Comparison of ENCODE assay signal across 15 cellular contexts in genomic region chr2:110818767-110819481, GRCh38.
A peak's percentile ranks its signal among the peaks of the same experiment; 100 is the strongest.
DNase-seq lines count a peak whose midpoint lies in the region; ATAC-seq and TF ChIP-seq lines count a peak whose summit lies in the region.
"Had no signal": no experiment of that assay in that cellular context is flagged by ENCODE, and none has a peak within 500 bp of the region (broad histone marks: within the 10 kb centered on the region; RNA-seq: fewer than 3 reads in every experiment).

No MANE protein-coding gene starts in this region.

- H3K36me3 ChIP-seq in GM06990 (ENCODE audit: control insufficient read depth, insufficient read depth, low read length) = no peaks in the 10 kb centered on the region
- H3K36me3 ChIP-seq in neutrophil = no peaks in the 10 kb centered on the region
- H3K36me3 ChIP-seq: esophagus muscularis mucosa had no signal

- no peaks in the 10 kb centered on the region for H3K4me1 Mint-ChIP-seq in WTC11

- no peaks in the 10 kb centered on the region; the same call in 1 of the 2 replicates for H3K27me3 ChIP-seq in GM06990 (replicated peaks; ENCODE audit: control insufficient read depth, insufficient read depth, low read length)
- H3K27me3 ChIP-seq in neutrophil = peaks cover 9% of the 10 kb centered on the region
- H3K27me3 ChIP-seq: esophagus muscularis mucosa had no signal

- no peaks in the 10 kb centered on the region for H3K27me3 Mint-ChIP-seq in WTC11 (ENCODE audit: low read depth)

- peak; percentile 39 for TF ChIP-seq CTCF in GM06990 (IDR thresholded peaks at IDR 0.05; ENCODE audit: insufficient read depth, low read length, poor library complexity, severe bottlenecking)
- TF ChIP-seq CTCF in WTC11 (IDR thresholded peaks at IDR 0.05) = no peak
- TF ChIP-seq CTCF in neutrophil (IDR thresholded peaks at IDR 0.05) = no peak

- H3K36me3 Mint-ChIP-seq in WTC11 = peaks cover 25% of the 10 kb centered on the region

- H3K9me3 ChIP-seq in neutrophil = no peaks in the 10 kb centered on the region

- no peak overlapping the region for H3K27ac Mint-ChIP-seq in WTC11

- no peak for DNase-seq in GM06990 (ENCODE audit: extremely low read depth, insufficient read length)
- DNase-seq in Jurkat, Clone E6-1 (ENCODE audit: low read depth, low spot score) = peak; percentile 36
- DNase-seq in WTC11 (ENCODE audit: low spot score) = no peak
- DNase-seq in HuH-7.5 (ENCODE audit: low spot score) = no peak
- no peak for DNase-seq in Ammon's horn (ENCODE audit: low spot score)
- DNase-seq in NCI-H510A treated with DMSO at 0.1 percent for 48 hours (lab: John Stamatoyannopoulos, UW) = no peak
- DNase-seq: activated naive CD4-positive, alpha-beta T cell treated with anti-CD3 and anti-CD28 coated beads, Interleukin-2, amount 50 U/mL, for 16 hours; GM23248; hypothalamus; NCI-H1105 treated with DMSO at 0.1 percent for 48 hours; NCI-H446 treated with DMSO at 0.1 percent for 48 hours; occipital lobe; stimulated activated CD4-positive, alpha-beta T cell treated with anti-CD3 and anti-CD28 coated beads, Interleukin-12 subunit alpha, Interleukin-12 subunit beta, amount 100 ng/mL, for 4 hours had no signal

- CTCF ChIA-PET in WTC11 (lab: Charles Lee) = interaction anchor here (0.5 to 0.9 kb wide), 2 partner anchors 17 to 255 kb away, joined by 3 to 4 read pairs; no protein-coding TSS in a partner anchor

- H3K9me3 Mint-ChIP-seq in WTC11 = peaks cover 16% of the 10 kb centered on the region

- H3K4me3 Mint-ChIP-seq in WTC11 = no peak overlapping the region

- peak; percentile 59 for ATAC-seq in WTC11

- POLR2A ChIA-PET in WTC11 (lab: Charles Lee) = no interaction called here

- no peak overlapping the region for H3K4me3 ChIP-seq in GM06990 (replicated peaks; ENCODE audit: low read depth, low read length)
- no peak overlapping the region for H3K4me3 ChIP-seq in Jurkat, Clone E6-1 (ENCODE audit: low read length)
- peak overlapping the region in 1 of 2 experiments; percentile 1 for H3K4me3 ChIP-seq in neutrophil (ENCODE audit: low read depth in 1 of 2, low read length in 1 of 2)
- H3K4me3 ChIP-seq: esophagus muscularis mucosa, GM23248 had no signal

- peaks cover 15 to 21% of the 10 kb centered on the region in 2 experiments for H3K4me1 ChIP-seq in neutrophil (ENCODE audit: control insufficient read depth in 1 of 2, insufficient read depth in 1 of 2, low read depth in 1 of 2, low read length in 1 of 2)
- H3K4me1 ChIP-seq: esophagus muscularis mucosa had no signal

- peak overlapping the region; percentile 35 for H3K27ac ChIP-seq in neutrophil
- H3K27ac ChIP-seq: esophagus muscularis mucosa, GM23248 had no signal

TF ChIP-seq in WTC11, 78 proteins besides CTCF, POLR2A, EP300 and RAD21:
- TF ChIP-seq ZNF121 (CRISPR knock-in tag; IDR thresholded peaks at IDR 0.05) = no peak
- TF ChIP-seq RELA (CRISPR knock-in tag; IDR thresholded peaks at IDR 0.05; ENCODE audit: borderline replicate concordance) = no peak
- TF ChIP-seq, protein P1, sequence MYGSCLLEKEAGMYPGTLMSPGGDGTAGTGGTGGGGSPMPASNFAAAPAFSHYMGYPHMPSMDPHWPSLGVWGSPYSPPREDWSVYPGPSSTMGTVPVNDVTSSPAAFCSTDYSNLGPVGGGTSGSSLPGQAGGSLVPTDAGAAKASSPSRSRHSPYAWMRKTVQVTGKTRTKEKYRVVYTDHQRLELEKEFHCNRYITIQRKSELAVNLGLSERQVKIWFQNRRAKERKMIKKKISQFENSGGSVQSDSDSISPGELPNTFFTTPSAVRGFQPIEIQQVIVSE (CRISPR knock-in tag; IDR thresholded peaks at IDR 0.05; ENCODE audit: borderline replicate concordance) = no peak
- TF ChIP-seq KAT7 (CRISPR knock-in tag; IDR thresholded peaks at IDR 0.05; ENCODE audit: borderline replicate concordance) = no peak
- TF ChIP-seq NFATC4 (CRISPR knock-in tag; IDR thresholded peaks at IDR 0.05) = no peak
- TF ChIP-seq, protein P2, sequence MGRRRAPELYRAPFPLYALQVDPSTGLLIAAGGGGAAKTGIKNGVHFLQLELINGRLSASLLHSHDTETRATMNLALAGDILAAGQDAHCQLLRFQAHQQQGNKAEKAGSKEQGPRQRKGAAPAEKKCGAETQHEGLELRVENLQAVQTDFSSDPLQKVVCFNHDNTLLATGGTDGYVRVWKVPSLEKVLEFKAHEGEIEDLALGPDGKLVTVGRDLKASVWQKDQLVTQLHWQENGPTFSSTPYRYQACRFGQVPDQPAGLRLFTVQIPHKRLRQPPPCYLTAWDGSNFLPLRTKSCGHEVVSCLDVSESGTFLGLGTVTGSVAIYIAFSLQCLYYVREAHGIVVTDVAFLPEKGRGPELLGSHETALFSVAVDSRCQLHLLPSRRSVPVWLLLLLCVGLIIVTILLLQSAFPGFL (CRISPR knock-in tag; IDR thresholded peaks at IDR 0.05; ENCODE audit: borderline replicate concordance) = no peak
- TF ChIP-seq STAT6 (CRISPR knock-in tag; conservative IDR thresholded peaks at IDR 0.05; ENCODE audit: low read depth) = no peak
- TF ChIP-seq CBFB (CRISPR knock-in tag; IDR thresholded peaks at IDR 0.05; ENCODE audit: low read depth) = no peak
TF ChIP-seq in WTC11: peak in this region for 0.
